Comparison of ENCODE assay signal across 8 cellular contexts in the genomic region with DNA sequence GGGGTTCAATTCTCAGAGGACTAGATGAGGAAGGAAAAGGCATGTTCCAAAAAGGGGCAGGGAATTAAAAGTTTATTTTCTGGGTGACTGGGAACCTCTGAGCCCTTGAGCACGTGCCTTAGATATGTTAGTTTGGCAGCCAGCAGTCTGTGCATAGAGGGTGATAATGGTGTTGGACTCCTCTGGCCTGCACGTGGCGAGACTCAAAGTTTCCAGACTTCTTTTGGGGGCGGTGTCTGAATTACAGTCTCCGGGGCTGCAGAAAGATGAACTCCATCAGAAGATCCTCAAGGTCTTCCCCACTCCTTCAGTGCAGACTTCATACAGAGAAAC. TPM values are rescaled to one million over a fixed set of nuclear protein-coding genes. Genes with fewer than 3 reads are reported as not detected.
DNase-seq lines count a peak whose midpoint lies in the region; ATAC-seq and TF ChIP-seq lines count a peak whose summit lies in the region.

No MANE protein-coding gene starts in this region.

- H3K4me1 Mint-ChIP-seq in activated T-cell treated with anti-CD3 and anti-CD28 coated beads, Interleukin-2, amount 50 U/mL, for 4 hours (ENCODE audit: low read depth): peaks cover 20% of the 10 kb centered on the region

- no peaks in the 10 kb centered on the region for H3K9me3 ChIP-seq in right atrium auricular region

- no peak for ATAC-seq in activated T-cell treated with anti-CD3 and anti-CD28 coated beads, Interleukin-2, amount 50 U/mL, for 4 hours
- ATAC-seq in HG03469 (IDR thresholded peaks at IDR 0.05; ENCODE audit: unreplicated experiment) (no peak), HG02870 (IDR thresholded peaks at IDR 0.05; ENCODE audit: unreplicated experiment) (no peak)

- H3K4me3 ChIP-seq in HFF-Myc (replicated peaks; ENCODE audit: low read depth, low read length) (peak overlapping the region; percentile 57), right atrium auricular region (peak overlapping the region; percentile 49 to 69), skin epidermis (peak overlapping the region; percentile 31 to 77 (median 47))

- no peak for DNase-seq in HFF-Myc (ENCODE audit: extremely low read depth, low read depth)
- peak; percentile 23 for DNase-seq in activated T-cell treated with anti-CD3 and anti-CD28 coated beads, Interleukin-2, amount 50 U/mL, for 4 hours
- DNase-seq in right atrium auricular region (ENCODE audit: low spot score): peak; percentile 63
- no peak for DNase-seq in A172 (ENCODE audit: low spot score)

- H3K9me3 Mint-ChIP-seq in activated T-cell treated with anti-CD3 and anti-CD28 coated beads, Interleukin-2, amount 50 U/mL, for 4 hours: no peaks in the 10 kb centered on the region

- no peaks in the 10 kb centered on the region for H3K27me3 ChIP-seq in right atrium auricular region

- TF ChIP-seq CTCF in 22Rv1 (IDR thresholded peaks at IDR 0.05) (no peak), HFF-Myc (IDR thresholded peaks at IDR 0.05; ENCODE audit: low read depth, low read length, missing control alignments) (no peak), right atrium auricular region (IDR thresholded peaks at IDR 0.05) (no peak)

- H3K27ac ChIP-seq in 22Rv1 (peak overlapping the region; percentile 54), right atrium auricular region (peak overlapping the region; percentile 21 to 53), skin epidermis (peak overlapping the region in 10 of 21 experiments; percentile 10 to 68 (median 50))

- no peaks in the 10 kb centered on the region for H3K36me3 ChIP-seq in right atrium auricular region

- H3K27me3 Mint-ChIP-seq in activated T-cell treated with anti-CD3 and anti-CD28 coated beads, Interleukin-2, amount 50 U/mL, for 4 hours (ENCODE audit: low read depth): peaks cover 10% of the 10 kb centered on the region

- peak overlapping the region; percentile 82 for H3K4me3 Mint-ChIP-seq in activated T-cell treated with anti-CD3 and anti-CD28 coated beads, Interleukin-2, amount 50 U/mL, for 4 hours

- H3K36me3 Mint-ChIP-seq in activated T-cell treated with anti-CD3 and anti-CD28 coated beads, Interleukin-2, amount 50 U/mL, for 4 hours (ENCODE audit: insufficient read depth): no peaks in the 10 kb centered on the region

- peaks cover 0 to 25% of the 10 kb centered on the region in 2 donors for H3K4me1 ChIP-seq in right atrium auricular region

RNA-seq across cellular contexts. Expression of a gene that starts 0.9 kb away (rescaled TPM):
- total RNA-seq in activated T-cell treated with anti-CD3 and anti-CD28 coated beads, Interleukin-2, amount 50 U/mL, for 4 hours: 1 to 10 TPM; 3.3 to 4.9 (median 3.8) TPM
- 10 to 100 TPM in 1 of 2 donors, 1 to 10 TPM in 1; 7.9 to 11.5 TPM for total RNA-seq in right atrium auricular region
- total RNA-seq in A172 (2014; rRNA removed; shearing (Covaris generic)): 3.0 and 3.8 TPM in 2 replicates

Comparison
In these comparisons a context has a peak if more than half of its experiments do, and no peak if none do; other contexts are left out.
1. DNase-seq: peak in activated T-cell treated with anti-CD3 and anti-CD28 coated beads, Interleukin-2, amount 50 U/mL, for 4 hours (single experiment) and right atrium auricular region (single experiment); none in HFF-Myc (single experiment) and A172 (single experiment).
2. Peak in every context shown above with its lines, with median percentiles within 50 percentile points of each other: H3K4me3 ChIP-seq.